In the genomic region with DNA sequence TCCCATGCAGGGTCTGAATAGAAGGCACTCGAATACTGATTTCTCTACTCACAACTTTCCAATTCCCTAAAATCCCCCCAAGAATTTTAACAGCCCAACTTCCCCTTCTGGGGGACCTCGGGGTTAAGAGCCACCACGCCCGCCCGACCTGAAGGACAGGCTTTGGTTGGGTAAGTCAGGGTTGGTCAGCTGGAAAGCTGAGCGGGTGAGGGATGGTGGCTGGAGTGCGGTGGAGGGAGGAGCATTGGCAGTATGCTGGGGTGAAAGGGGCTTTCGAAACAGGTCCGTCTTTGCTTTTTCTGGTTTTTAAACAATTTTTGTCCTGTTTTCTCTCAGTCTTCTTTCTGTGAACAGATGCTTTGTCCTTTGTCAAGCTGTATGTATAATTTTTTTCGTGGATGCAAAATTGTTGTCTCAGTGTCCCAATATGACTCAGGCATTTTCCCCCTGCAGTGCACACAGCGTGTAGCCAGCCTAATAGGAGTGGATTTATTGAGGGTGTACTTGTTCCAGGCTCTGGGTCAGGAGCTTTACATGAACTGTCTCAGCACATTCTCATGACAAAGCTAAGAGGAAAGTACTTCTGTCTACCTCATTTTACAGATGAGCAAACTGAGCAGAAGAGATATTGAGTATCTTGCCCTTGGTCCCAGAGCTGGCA, we compare ENCODE assay signal across 1 cellular context.
TF ChIP-seq lines count a peak whose summit lies in the region.

No MANE protein-coding gene starts in this region.

TF ChIP-seq in GM23338, 12 proteins besides CTCF, POLR2A, EP300 and RAD21 (continued from another document):
- TF ChIP-seq REST (IDR thresholded peaks at IDR 0.05; ENCODE audit: unreplicated experiment) (no peak), JUNB (IDR thresholded peaks at IDR 0.05; ENCODE audit: unreplicated experiment) (no peak), NANOG (IDR thresholded peaks at IDR 0.05; ENCODE audit: borderline replicate concordance) (no peak), STAT1 (IDR thresholded peaks at IDR 0.05; ENCODE audit: unreplicated experiment) (no peak), POLR2AphosphoS5 (IDR thresholded peaks at IDR 0.05; ENCODE audit: low read depth) (no peak), EZH2phosphoT487 (IDR thresholded peaks at IDR 0.05; ENCODE audit: unreplicated experiment) (no peak), CREB1 (CRISPR knock-in tag; IDR thresholded peaks at IDR 0.05; ENCODE audit: low read depth) (no peak), EZH2 (IDR thresholded peaks at IDR 0.05; ENCODE audit: low read depth, unreplicated experiment) (no peak)
- TF ChIP-seq, protein P1, sequence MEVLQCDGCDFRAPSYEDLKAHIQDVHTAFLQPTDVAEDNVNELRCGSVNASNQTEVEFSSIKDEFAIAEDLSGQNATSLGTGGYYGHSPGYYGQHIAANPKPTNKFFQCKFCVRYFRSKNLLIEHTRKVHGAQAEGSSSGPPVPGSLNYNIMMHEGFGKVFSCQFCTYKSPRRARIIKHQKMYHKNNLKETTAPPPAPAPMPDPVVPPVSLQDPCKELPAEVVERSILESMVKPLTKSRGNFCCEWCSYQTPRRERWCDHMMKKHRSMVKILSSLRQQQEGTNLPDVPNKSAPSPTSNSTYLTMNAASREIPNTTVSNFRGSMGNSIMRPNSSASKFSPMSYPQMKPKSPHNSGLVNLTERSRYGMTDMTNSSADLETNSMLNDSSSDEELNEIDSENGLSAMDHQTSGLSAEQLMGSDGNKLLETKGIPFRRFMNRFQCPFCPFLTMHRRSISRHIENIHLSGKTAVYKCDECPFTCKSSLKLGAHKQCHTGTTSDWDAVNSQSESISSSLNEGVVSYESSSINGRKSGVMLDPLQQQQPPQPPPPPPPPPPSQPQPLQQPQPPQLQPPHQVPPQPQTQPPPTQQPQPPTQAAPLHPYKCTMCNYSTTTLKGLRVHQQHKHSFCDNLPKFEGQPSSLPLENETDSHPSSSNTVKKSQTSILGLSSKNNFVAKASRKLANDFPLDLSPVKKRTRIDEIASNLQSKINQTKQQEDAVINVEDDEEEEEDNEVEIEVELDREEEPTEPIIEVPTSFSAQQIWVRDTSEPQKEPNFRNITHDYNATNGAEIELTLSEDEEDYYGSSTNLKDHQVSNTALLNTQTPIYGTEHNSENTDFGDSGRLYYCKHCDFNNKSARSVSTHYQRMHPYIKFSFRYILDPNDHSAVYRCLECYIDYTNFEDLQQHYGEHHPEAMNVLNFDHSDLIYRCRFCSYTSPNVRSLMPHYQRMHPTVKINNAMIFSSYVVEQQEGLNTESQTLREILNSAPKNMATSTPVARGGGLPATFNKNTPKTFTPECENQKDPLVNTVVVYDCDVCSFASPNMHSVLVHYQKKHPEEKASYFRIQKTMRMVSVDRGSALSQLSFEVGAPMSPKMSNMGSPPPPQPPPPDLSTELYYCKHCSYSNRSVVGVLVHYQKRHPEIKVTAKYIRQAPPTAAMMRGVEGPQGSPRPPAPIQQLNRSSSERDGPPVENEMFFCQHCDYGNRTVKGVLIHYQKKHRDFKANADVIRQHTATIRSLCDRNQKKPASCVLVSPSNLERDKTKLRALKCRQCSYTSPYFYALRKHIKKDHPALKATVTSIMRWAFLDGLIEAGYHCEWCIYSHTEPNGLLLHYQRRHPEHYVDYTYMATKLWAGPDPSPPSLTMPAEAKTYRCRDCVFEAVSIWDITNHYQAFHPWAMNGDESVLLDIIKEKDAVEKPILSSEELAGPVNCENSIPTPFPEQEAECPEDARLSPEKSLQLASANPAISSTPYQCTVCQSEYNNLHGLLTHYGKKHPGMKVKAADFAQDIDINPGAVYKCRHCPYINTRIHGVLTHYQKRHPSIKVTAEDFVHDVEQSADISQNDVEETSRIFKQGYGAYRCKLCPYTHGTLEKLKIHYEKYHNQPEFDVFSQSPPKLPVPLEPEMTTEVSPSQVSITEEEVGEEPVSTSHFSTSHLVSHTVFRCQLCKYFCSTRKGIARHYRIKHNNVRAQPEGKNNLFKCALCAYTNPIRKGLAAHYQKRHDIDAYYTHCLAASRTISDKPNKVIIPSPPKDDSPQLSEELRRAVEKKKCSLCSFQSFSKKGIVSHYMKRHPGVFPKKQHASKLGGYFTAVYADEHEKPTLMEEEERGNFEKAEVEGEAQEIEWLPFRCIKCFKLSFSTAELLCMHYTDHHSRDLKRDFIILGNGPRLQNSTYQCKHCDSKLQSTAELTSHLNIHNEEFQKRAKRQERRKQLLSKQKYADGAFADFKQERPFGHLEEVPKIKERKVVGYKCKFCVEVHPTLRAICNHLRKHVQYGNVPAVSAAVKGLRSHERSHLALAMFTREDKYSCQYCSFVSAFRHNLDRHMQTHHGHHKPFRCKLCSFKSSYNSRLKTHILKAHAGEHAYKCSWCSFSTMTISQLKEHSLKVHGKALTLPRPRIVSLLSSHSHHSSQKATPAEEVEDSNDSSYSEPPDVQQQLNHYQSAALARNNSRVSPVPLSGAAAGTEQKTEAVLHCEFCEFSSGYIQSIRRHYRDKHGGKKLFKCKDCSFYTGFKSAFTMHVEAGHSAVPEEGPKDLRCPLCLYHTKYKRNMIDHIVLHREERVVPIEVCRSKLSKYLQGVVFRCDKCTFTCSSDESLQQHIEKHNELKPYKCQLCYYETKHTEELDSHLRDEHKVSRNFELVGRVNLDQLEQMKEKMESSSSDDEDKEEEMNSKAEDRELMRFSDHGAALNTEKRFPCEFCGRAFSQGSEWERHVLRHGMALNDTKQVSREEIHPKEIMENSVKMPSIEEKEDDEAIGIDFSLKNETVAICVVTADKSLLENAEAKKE (CRISPR knock-in tag; IDR thresholded peaks at IDR 0.05), result no peak
- TF ChIP-seq, protein P2, sequence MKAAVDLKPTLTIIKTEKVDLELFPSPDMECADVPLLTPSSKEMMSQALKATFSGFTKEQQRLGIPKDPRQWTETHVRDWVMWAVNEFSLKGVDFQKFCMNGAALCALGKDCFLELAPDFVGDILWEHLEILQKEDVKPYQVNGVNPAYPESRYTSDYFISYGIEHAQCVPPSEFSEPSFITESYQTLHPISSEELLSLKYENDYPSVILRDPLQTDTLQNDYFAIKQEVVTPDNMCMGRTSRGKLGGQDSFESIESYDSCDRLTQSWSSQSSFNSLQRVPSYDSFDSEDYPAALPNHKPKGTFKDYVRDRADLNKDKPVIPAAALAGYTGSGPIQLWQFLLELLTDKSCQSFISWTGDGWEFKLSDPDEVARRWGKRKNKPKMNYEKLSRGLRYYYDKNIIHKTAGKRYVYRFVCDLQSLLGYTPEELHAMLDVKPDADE (IDR thresholded peaks at IDR 0.05), result no peak
